34 cellular contexts compared by ENCODE assay signal in the genomic region with DNA sequence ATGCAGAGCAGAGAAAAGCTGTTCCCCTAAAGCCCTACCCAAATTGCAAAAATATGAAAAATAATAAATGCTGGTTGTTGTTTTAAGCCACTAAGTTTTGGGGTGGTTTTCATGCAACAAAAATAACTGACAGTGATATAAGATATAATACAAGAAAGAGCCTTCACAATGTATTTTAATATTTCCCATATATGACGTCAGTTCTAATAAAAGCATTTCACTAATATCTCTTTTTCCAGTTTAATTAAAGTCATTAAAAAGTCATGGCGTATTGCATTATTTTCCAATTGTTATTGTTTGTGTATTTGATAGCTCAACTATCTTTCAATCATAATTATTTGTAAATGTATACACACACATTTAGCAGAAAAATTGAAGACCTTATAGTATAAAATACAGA.
"Had no signal": no experiment of that assay in that cellular context is flagged by ENCODE, and none has a peak within 500 bp of the region (broad histone marks: within the 10 kb centered on the region; RNA-seq: fewer than 3 reads in every experiment).

No MANE protein-coding gene starts in this region.

- H3K9me3 ChIP-seq: MG63 had no signal

- DNase-seq: Karpas-422, Kasumi-1, MG63, MM.1S, MV-4-11, NCI-H1048, NCI-H1092, NCI-H1092 treated with DMSO at 0.1 percent for 48 hours, NCI-H1105, NCI-H1105 treated with DMSO at 0.1 percent for 48 hours, NCI-H1417, NCI-H1417 treated with DMSO at 0.1 percent for 48 hours, NCI-H1436, NCI-H1436 treated with DMSO at 0.1 percent for 48 hours, NCI-H146, NCI-H1694, NCI-H1694 treated with DMSO at 0.1 percent for 48 hours, NCI-H187, NCI-H187 treated with DMSO at 0.1 percent for 48 hours, NCI-H1930, NCI-H2029, NCI-H2029 treated with DMSO at 0.1 percent for 48 hours, NCI-H2081, NCI-H2081 treated with DMSO at 0.1 percent for 48 hours, NCI-H2107, NCI-H2171, NCI-H2171 treated with DMSO at 0.1 percent for 48 hours, NCI-H2227 treated with DMSO at 0.1 percent for 48 hours, NCI-H226, NCI-H345, NCI-H446, NCI-H446 treated with DMSO at 0.1 percent for 48 hours, NCI-H510A, NCI-H510A treated with DMSO at 0.1 percent for 48 hours had no signal

- H3K27me3 ChIP-seq: MG63 had no signal

- H3K36me3 ChIP-seq: MG63 had no signal

- H3K4me3 ChIP-seq: MG63 had no signal
